ENCODE assay signal across 21 cellular contexts in the genomic region with DNA sequence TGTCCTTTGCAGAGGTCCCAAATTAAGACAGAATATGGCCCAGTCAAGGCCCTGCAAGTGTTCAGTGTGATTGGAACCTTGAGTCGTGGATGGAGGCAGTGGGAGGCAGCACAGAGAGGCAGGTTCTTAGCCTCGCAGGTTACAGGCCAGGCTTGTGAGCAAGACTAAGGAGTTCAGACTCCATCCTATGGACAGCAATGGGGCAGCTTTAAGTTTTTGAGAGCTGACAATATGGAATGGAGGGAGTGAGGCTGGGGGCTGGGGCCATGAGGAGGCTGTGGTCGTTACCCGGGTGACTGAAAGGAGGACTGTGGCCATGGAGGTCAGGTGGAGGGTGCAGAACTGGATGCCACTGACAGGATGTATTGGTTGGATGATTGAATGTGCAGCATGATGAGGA.
DNase-seq lines count a peak whose midpoint lies in the region; ATAC-seq and TF ChIP-seq lines count a peak whose summit lies in the region.
"Had no signal": no experiment of that assay in that cellular context is flagged by ENCODE, and none has a peak within 500 bp of the region (broad histone marks: within the 10 kb centered on the region; RNA-seq: fewer than 3 reads in every experiment).

No MANE protein-coding gene starts in this region.

- DNase-seq in cardiac septum (ENCODE audit: low spot score) = peak; percentile 38
- no peak for DNase-seq in heart right ventricle
- no peak for DNase-seq in Panc1 (ENCODE audit: low read depth, low spot score)
- DNase-seq in islet precursor cell = peak; percentile 30
- DNase-seq in type B pancreatic cell (ENCODE audit: extremely low spot score, unreplicated experiment) = peak; percentile 31
- DNase-seq in germinal center (ENCODE audit: low spot score) = no peak
- DNase-seq in NCI-H1694 treated with DMSO at 0.1 percent for 48 hours (lab: John Stamatoyannopoulos, UW) = no peak
- DNase-seq in immature natural killer cell = no peak
- DNase-seq: AML-193; CD4-positive, alpha-beta memory T cell; COR-L47; MG63; NCI-H2029 treated with DMSO at 0.1 percent for 48 hours; NCI-H2227 treated with DMSO at 0.1 percent for 48 hours; NCI-H526 treated with DMSO at 0.1 percent for 48 hours; SHP77 treated with DMSO at 0.1 percent for 48 hours had no signal

- peaks cover 23% of the 10 kb centered on the region for H3K4me1 Mint-ChIP-seq in type B pancreatic cell (ENCODE audit: unreplicated experiment)
- peaks cover 13 to 20% of the 10 kb centered on the region in 2 donors for H3K4me1 Mint-ChIP-seq in immature natural killer cell
- H3K4me1 Mint-ChIP-seq: CD4-positive, alpha-beta memory T cell had no signal

- H3K27me3 ChIP-seq in heart right ventricle (no peaks in the 10 kb centered on the region), Panc1 (ENCODE audit: control insufficient read depth, insufficient read depth, low read length) (no peaks in the 10 kb centered on the region)
- H3K27me3 ChIP-seq: BLaER1 treated with 17β-estradiol and CSF1 and Interleukin-3, amounts not matched to agents 10 nM and 100 nM; MG63 had no signal

- TF ChIP-seq CTCF in heart right ventricle (IDR thresholded peaks at IDR 0.05) = no peak
- TF ChIP-seq CTCF in Panc1 (IDR thresholded peaks at IDR 0.05) = no peak
- no peak for TF ChIP-seq CTCF in type B pancreatic cell (conservative IDR thresholded peaks at IDR 0.05)

- 86 to 89% methylated on average over 4 of the region's 4 CpGs for WGBS in heart right ventricle, 2 donors

- no peak for ATAC-seq in heart right ventricle
- ATAC-seq in Panc1 = no peak
- ATAC-seq: A549, HepG2, K562 had no signal

- H3K4me1 ChIP-seq in heart right ventricle = peaks cover 0 to 22% (median 0%) of the 10 kb centered on the region in 9 donors
- H3K4me1 ChIP-seq in Panc1 (ENCODE audit: control insufficient read depth, insufficient read depth, low read length) = peaks cover 30% of the 10 kb centered on the region

- CTCF ChIA-PET in Panc1 (lab: Charles Lee) = no interaction called here

- no peaks in the 10 kb centered on the region for H3K9me3 Mint-ChIP-seq in type B pancreatic cell
- H3K9me3 Mint-ChIP-seq in immature natural killer cell = peaks cover 0 to 1% (median 0%) of the 10 kb centered on the region in 6 donors
- H3K9me3 Mint-ChIP-seq: CD4-positive, alpha-beta memory T cell had no signal

- intact Hi-C loops in cardiac septum (cut with DNase I) (no loop called here), heart right ventricle (cut with DNase I) (no loop called here), Panc1 (cut with micrococcal nuclease; ENCODE audit: unreplicated experiment) (no loop called here)

- no TSS peak for BruUV-seq in Panc1 (replicated peaks; lab: Mats Ljungman, UMichigan)

- in situ Hi-C loops in Panc1 (cut with HindIII; ENCODE audit: low pct_unique_long_range_greater_than_20kb, low sequenced_read_pairs) = no loop called here

- H3K27ac Mint-ChIP-seq in type B pancreatic cell = no peak overlapping the region
- H3K27ac Mint-ChIP-seq in immature natural killer cell = peak overlapping the region in 1 of 6 donors; percentile 3
- H3K27ac Mint-ChIP-seq: CD4-positive, alpha-beta memory T cell had no signal

- H3K4me3 Mint-ChIP-seq in type B pancreatic cell (no peak overlapping the region), immature natural killer cell (no peak overlapping the region)
- H3K4me3 Mint-ChIP-seq: CD4-positive, alpha-beta memory T cell had no signal

- H3K27me3 Mint-ChIP-seq in type B pancreatic cell = peaks cover 5% of the 10 kb centered on the region
- no peaks in the 10 kb centered on the region for H3K27me3 Mint-ChIP-seq in immature natural killer cell (ENCODE audit: low read depth in 3 of 3)
- H3K27me3 Mint-ChIP-seq: CD4-positive, alpha-beta memory T cell had no signal

- H3K36me3 Mint-ChIP-seq in type B pancreatic cell (no peaks in the 10 kb centered on the region), immature natural killer cell (no peaks in the 10 kb centered on the region)
- H3K36me3 Mint-ChIP-seq: CD4-positive, alpha-beta memory T cell had no signal

- POLR2A ChIA-PET in Panc1 (lab: Charles Lee) = no interaction called here

- H3K36me3 ChIP-seq in heart right ventricle (no peaks in the 10 kb centered on the region), Panc1 (ENCODE audit: control insufficient read depth, insufficient read depth, low read length) (no peaks in the 10 kb centered on the region)
- H3K36me3 ChIP-seq: BLaER1 treated with 17β-estradiol and CSF1 and Interleukin-3, amounts not matched to agents 10 nM and 100 nM; MG63 had no signal

- H3K9me3 ChIP-seq in heart right ventricle (no peaks in the 10 kb centered on the region), Panc1 (ENCODE audit: control insufficient read depth, insufficient read depth, low read depth, low read length) (no peaks in the 10 kb centered on the region)
- H3K9me3 ChIP-seq: A549; BLaER1 treated with 17β-estradiol and CSF1 and Interleukin-3, amounts not matched to agents 10 nM and 100 nM; MG63 had no signal

- H3K27ac ChIP-seq in heart right ventricle = no peak overlapping the region
- H3K27ac ChIP-seq in Panc1 (ENCODE audit: low read length) = peak overlapping the region; percentile 82; the same call in 1 of the 2 replicates
- H3K27ac ChIP-seq: A549; BLaER1 treated with 17β-estradiol and CSF1 and Interleukin-3, amounts not matched to agents 10 nM and 100 nM; RWPE1 had no signal

- H3K4me3 ChIP-seq in heart right ventricle (no peak overlapping the region), Panc1 (ENCODE audit: low read depth in 2 of 2, low read length in 2 of 2) (no peak overlapping the region)
- H3K4me3 ChIP-seq: A549; BLaER1 treated with 17β-estradiol and CSF1 and Interleukin-3, amounts not matched to agents 10 nM and 100 nM; K562; MG63 had no signal

Comparison
In these comparisons a context has a peak if more than half of its experiments do, and no peak if none do; other contexts are left out.
1. DNase-seq: peak in cardiac septum (single experiment), islet precursor cell (single experiment) and type B pancreatic cell (single experiment); none in heart right ventricle (0 of 2), Panc1 (single experiment), germinal center (single experiment), NCI-H1694 treated with DMSO at 0.1 percent for 48 hours (single experiment) and immature natural killer cell (0 of 3).